ENCODE assay signal across 20 cellular contexts in the genomic region with DNA sequence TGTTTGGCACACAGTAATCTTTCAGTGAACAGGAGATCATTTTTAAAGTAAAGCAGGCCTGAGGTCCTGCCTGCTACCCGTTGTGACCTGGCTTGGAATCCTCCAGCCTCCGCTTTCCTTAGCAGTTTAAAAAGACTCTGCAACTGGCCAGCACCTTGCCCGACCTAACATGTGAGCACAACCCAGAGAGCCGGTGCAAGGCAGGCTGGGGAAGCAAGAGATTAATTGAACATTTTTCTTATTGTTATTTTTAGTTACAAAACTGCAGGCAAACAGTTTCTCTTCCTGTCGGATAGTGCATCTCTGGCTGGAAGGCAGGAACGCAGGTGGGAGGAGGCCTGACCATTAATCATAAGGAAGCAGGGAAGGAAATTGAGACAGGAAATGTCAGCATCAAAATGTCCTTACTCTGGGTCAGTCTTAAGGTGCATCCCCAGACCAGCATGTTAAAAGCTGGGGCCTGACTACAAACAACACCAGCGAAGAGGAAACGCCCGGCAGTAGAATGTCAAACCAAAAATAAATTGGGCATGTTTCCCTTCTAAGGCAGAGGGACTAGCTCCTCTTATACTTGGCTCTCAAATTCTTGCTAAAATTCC.
A peak's percentile ranks its signal among the peaks of the same experiment; 100 is the strongest.
DNase-seq lines count a peak whose midpoint lies in the region; ATAC-seq and TF ChIP-seq lines count a peak whose summit lies in the region.
"Had no signal": no experiment of that assay in that cellular context is flagged by ENCODE, and none has a peak within 500 bp of the region (broad histone marks: within the 10 kb centered on the region; RNA-seq: fewer than 3 reads in every experiment).

No MANE protein-coding gene starts in this region.

- TF ChIP-seq CTCF in heart left ventricle (IDR thresholded peaks at IDR 0.05): no peak

- H3K4me3 ChIP-seq in heart left ventricle: no peak overlapping the region

- 42 to 46% (median 45%) methylated on average over 9 of the region's 9 CpGs for WGBS in heart left ventricle, 4 donors

- intact Hi-C loops in heart left ventricle (cut with DNase I) (loop anchor here in 2 of 10 donors (10.0 kb wide), 2 partner anchors 296 to 646 kb away; no protein-coding TSS in a partner anchor), cardiac septum (cut with DNase I) (no loop called here), left ventricle myocardium superior (cut with micrococcal nuclease) (no loop called here)

- peak overlapping the region in 4 of 12 donors; percentile 6 to 39 (median 26) for H3K27ac ChIP-seq in heart left ventricle

- no peaks in the 10 kb centered on the region for H3K36me3 ChIP-seq in heart left ventricle
- H3K36me3 ChIP-seq: BE2C had no signal

- peaks cover 0 to 13% (median 0%) of the 10 kb centered on the region in 12 donors for H3K4me1 ChIP-seq in heart left ventricle
- H3K4me1 ChIP-seq: BE2C had no signal

- ATAC-seq in heart left ventricle (peak; percentile 49 to 82 (median 66)), left ventricle myocardium superior (peak; percentile 55)

- TF ChIP-seq POLR2A in heart left ventricle (IDR thresholded peaks at IDR 0.05): no peak

- DNase-seq in heart left ventricle (peak in 2 of 5 donors; percentile 15 to 18), cardiac septum (ENCODE audit: low spot score) (no peak), UCSD-AML1 (lab: John Stamatoyannopoulos, UW; ENCODE audit: unreplicated experiment) (peak; percentile 13), left ventricle myocardium superior (no peak), pulmonary artery endothelial cell (ENCODE audit: low read depth, low spot score) (peak; percentile 27), HCEC 1CT (no peak), NCI-H146 (lab: John Stamatoyannopoulos, UW) (no peak)
- DNase-seq in NK-92 treated with Interleukin-12 subunit alpha and Interleukin-12 subunit beta, amount 100 ng/mL, for 24 hours (lab: John Stamatoyannopoulos, UW): no peak
- DNase-seq: 8988T; BE2C; CD4-positive, alpha-beta memory T cell; DMS153; GDM1; H9; NCI-H1105; NCI-H1694 treated with DMSO at 0.1 percent for 48 hours; NCI-H510A treated with DMSO at 0.1 percent for 48 hours; NCI-H774; OCI-M1; SIG-M5 had no signal

- H3K9me3 ChIP-seq in heart left ventricle: peaks cover 0 to 12% (median 0%) of the 10 kb centered on the region in 12 donors
- H3K9me3 ChIP-seq: BE2C had no signal

- no peaks in the 10 kb centered on the region for H3K27me3 ChIP-seq in heart left ventricle

Comparison
In these comparisons a context has a peak if more than half of its experiments do, and no peak if none do; other contexts are left out.
1. DNase-seq: peak in UCSD-AML1 (single experiment) and pulmonary artery endothelial cell (single experiment); none in cardiac septum (single experiment), left ventricle myocardium superior (single experiment), HCEC 1CT (single experiment), NCI-H146 (single experiment) and NK-92 treated with Interleukin-12 subunit alpha and Interleukin-12 subunit beta, amount 100 ng/mL, for 24 hours (single experiment).